Comparison of ENCODE assay signal across 12 cellular contexts in genomic region chr10:98344589-98345038, GRCh38.
DNase-seq lines count a peak whose midpoint lies in the region; ATAC-seq and TF ChIP-seq lines count a peak whose summit lies in the region.
"Had no signal": no experiment of that assay in that cellular context is flagged by ENCODE, and none has a peak within 500 bp of the region (broad histone marks: within the 10 kb centered on the region; RNA-seq: fewer than 3 reads in every experiment).

No MANE protein-coding gene starts in this region.

- peak; percentile 73 for DNase-seq in EH (ENCODE audit: low read depth)
- DNase-seq in SHP77 treated with DMSO at 0.1 percent for 48 hours (lab: John Stamatoyannopoulos, UW) = peak; percentile 36
- peak; percentile 74 to 98 for DNase-seq in cardiac muscle cell (ENCODE audit: low read depth in 1 of 2, low spot score in 1 of 2)
- peak; percentile 90 for DNase-seq in skeletal muscle cell (ENCODE audit: low read depth)
- DNase-seq in NOMO-1 (lab: John Stamatoyannopoulos, UW; ENCODE audit: unreplicated experiment in 2 of 2) = no peak
- no peak for DNase-seq in stimulated activated naive CD8-positive, alpha-beta T cell treated with anti-CD3 and anti-CD28 coated beads, Interleukin-15, amount 100 ng/mL, for 72 hours
- DNase-seq: NCI-H345 had no signal

- H3K27ac ChIP-seq in cardiac muscle cell = peak overlapping the region; percentile 1

- H3K4me3 ChIP-seq in cardiac muscle cell = no peak overlapping the region
- no peak overlapping the region for H3K4me3 ChIP-seq in skeletal muscle cell (ENCODE audit: low read depth, low read length)

- no peak overlapping the region for H3K4me3 Mint-ChIP-seq in stimulated activated naive CD8-positive, alpha-beta T cell treated with anti-CD3 and anti-CD28 coated beads, Interleukin-15, amount 100 ng/mL, for 72 hours
- H3K4me3 Mint-ChIP-seq: dendritic cell treated with granulocyte-macrophage colony-stimulating factor and Interleukin-4, amounts not matched to agents 40 ng/mL and 50 ng/mL, for 4 days; T-helper 1 cell treated with Interleukin-12 subunit alpha and Interleukin-12 subunit beta and Interleukin-4 antibody, amounts not matched to agents 30 μg/mL and 1 μg/mL, for 36 hours had no signal

- peaks cover 9 to 18% of the 10 kb centered on the region in 2 donors for H3K9me3 Mint-ChIP-seq in stimulated activated naive CD8-positive, alpha-beta T cell treated with anti-CD3 and anti-CD28 coated beads, Interleukin-15, amount 100 ng/mL, for 72 hours

- no peaks in the 10 kb centered on the region for H3K36me3 ChIP-seq in cardiac muscle cell

- peaks cover 64% of the 10 kb centered on the region for H3K27me3 Mint-ChIP-seq in stimulated activated naive CD8-positive, alpha-beta T cell treated with anti-CD3 and anti-CD28 coated beads, Interleukin-15, amount 100 ng/mL, for 72 hours

- H3K4me1 ChIP-seq in cardiac muscle cell (ENCODE audit: low read depth) = peaks cover 32% of the 10 kb centered on the region

- no peaks in the 10 kb centered on the region for H3K27me3 ChIP-seq in cardiac muscle cell

- ATAC-seq in GM18858 (IDR thresholded peaks at IDR 0.05; ENCODE audit: unreplicated experiment) (no peak), GM18870 (IDR thresholded peaks at IDR 0.05; ENCODE audit: unreplicated experiment) (no peak)
- ATAC-seq in stimulated activated naive CD8-positive, alpha-beta T cell treated with anti-CD3 and anti-CD28 coated beads, Interleukin-15, amount 100 ng/mL, for 72 hours = no peak

- no peak for TF ChIP-seq CTCF in cardiac muscle cell (IDR thresholded peaks at IDR 0.05; ENCODE audit: low read depth, low read length)

- no peaks in the 10 kb centered on the region for H3K9me3 ChIP-seq in cardiac muscle cell (ENCODE audit: low read depth)

- H3K4me1 Mint-ChIP-seq in stimulated activated naive CD8-positive, alpha-beta T cell treated with anti-CD3 and anti-CD28 coated beads, Interleukin-15, amount 100 ng/mL, for 72 hours = peaks cover 15% of the 10 kb centered on the region

- H3K27ac Mint-ChIP-seq in stimulated activated naive CD8-positive, alpha-beta T cell treated with anti-CD3 and anti-CD28 coated beads, Interleukin-15, amount 100 ng/mL, for 72 hours = no peak overlapping the region
- H3K27ac Mint-ChIP-seq: dendritic cell treated with granulocyte-macrophage colony-stimulating factor and Interleukin-4, amounts not matched to agents 40 ng/mL and 50 ng/mL, for 4 days; IgD-negative memory B cell; T-helper 1 cell treated with Interleukin-12 subunit alpha and Interleukin-12 subunit beta and Interleukin-4 antibody, amounts not matched to agents 30 μg/mL and 1 μg/mL, for 36 hours had no signal

Comparison
In these comparisons a context has a peak if more than half of its experiments do, and no peak if none do; other contexts are left out.
1. DNase-seq: peak in EH (single experiment), SHP77 treated with DMSO at 0.1 percent for 48 hours (single experiment), cardiac muscle cell (2 of 2) and skeletal muscle cell (single experiment); none in NOMO-1 (0 of 2) and stimulated activated naive CD8-positive, alpha-beta T cell treated with anti-CD3 and anti-CD28 coated beads, Interleukin-15, amount 100 ng/mL, for 72 hours (0 of 2).